19 cellular contexts compared by ENCODE assay signal in genomic region chr12:122244565-122245371, GRCh38. TPM values are rescaled to one million over a fixed set of nuclear protein-coding genes. Genes with fewer than 3 reads are reported as not detected.
DNase-seq lines count a peak whose midpoint lies in the region; ATAC-seq, FAIRE-seq and TF ChIP-seq lines count a peak whose summit lies in the region.
"Had no signal": no experiment of that assay in that cellular context is flagged by ENCODE, and none has a peak within 500 bp of the region (broad histone marks: within the 10 kb centered on the region; RNA-seq: fewer than 3 reads in every experiment).

No MANE protein-coding gene starts in this region.

- DNase-seq in activated CD4-positive, CD25-positive, alpha-beta regulatory T cell treated with anti-CD3 and anti-CD28 coated beads, Interleukin-2, amount 50 U/mL, for 72 hours: no peak
- peak in 3 of 5 experiments; percentile 9 to 92 (median 48) for DNase-seq in T-helper 2 cell
- DNase-seq in activated naive CD8-positive, alpha-beta T cell treated with anti-CD3 and anti-CD28 coated beads for 36 hours: no peak
- peak; percentile 40 for DNase-seq in small intestine
- no peak for DNase-seq in RKO (ENCODE audit: low spot score)
- DNase-seq in chondrocyte (ENCODE audit: low spot score): no peak
- DNase-seq in NCI-H1930 (lab: John Stamatoyannopoulos, UW): no peak
- DNase-seq: activated CD8-positive, alpha-beta memory T cell treated with anti-CD3 and anti-CD28 coated beads for 24 hours; hippocampal formation; left cardiac atrium; NCI-H187; NCI-H524 treated with DMSO at 0.1 percent for 48 hours; RPMI8226; thyroid gland had no signal

- no peak for FAIRE-seq in small intestine (lab: Jason Lieb, UNC)

- H3K4me1 Mint-ChIP-seq in activated naive CD8-positive, alpha-beta T cell treated with anti-CD3 and anti-CD28 coated beads for 36 hours: peaks cover 18% of the 10 kb centered on the region
- H3K4me1 Mint-ChIP-seq in chondrocyte (ENCODE audit: low read depth): no peaks in the 10 kb centered on the region

- peaks cover 0 to 2% of the 10 kb centered on the region in 2 donors for H3K36me3 ChIP-seq in small intestine (ENCODE audit: control insufficient read depth in 2 of 2, insufficient read depth in 2 of 2, low read length in 2 of 2)

- H3K27ac ChIP-seq in small intestine (ENCODE audit: low read depth in 1 of 2, low read length in 1 of 2): peak overlapping the region; percentile 46 to 66
- H3K27ac ChIP-seq: 22Rv1, coronary artery, prostate gland, thyroid gland had no signal

- peaks cover 14% of the 10 kb centered on the region for H3K36me3 Mint-ChIP-seq in activated naive CD8-positive, alpha-beta T cell treated with anti-CD3 and anti-CD28 coated beads for 36 hours
- H3K36me3 Mint-ChIP-seq in chondrocyte (ENCODE audit: low read depth): peaks cover 18% of the 10 kb centered on the region

- H3K27ac Mint-ChIP-seq in activated naive CD8-positive, alpha-beta T cell treated with anti-CD3 and anti-CD28 coated beads for 36 hours: peak overlapping the region; percentile 55
- H3K27ac Mint-ChIP-seq in chondrocyte (ENCODE audit: unreplicated experiment): no peak overlapping the region

- H3K9me3 ChIP-seq in small intestine (ENCODE audit: control insufficient read depth, low read depth): no peaks in the 10 kb centered on the region
- H3K9me3 ChIP-seq: prostate gland, thyroid gland had no signal

- H3K9me3 Mint-ChIP-seq in activated naive CD8-positive, alpha-beta T cell treated with anti-CD3 and anti-CD28 coated beads for 36 hours: no peaks in the 10 kb centered on the region
- H3K9me3 Mint-ChIP-seq in chondrocyte (ENCODE audit: low read depth): no peaks in the 10 kb centered on the region

- no peaks in the 10 kb centered on the region for H3K27me3 Mint-ChIP-seq in activated naive CD8-positive, alpha-beta T cell treated with anti-CD3 and anti-CD28 coated beads for 36 hours
- no peaks in the 10 kb centered on the region for H3K27me3 Mint-ChIP-seq in chondrocyte (ENCODE audit: low read depth)

- peak overlapping the region in 1 of 2 donors; percentile 10 for H3K4me3 ChIP-seq in small intestine (ENCODE audit: low read depth in 1 of 2, low read length in 2 of 2)
- H3K4me3 ChIP-seq: coronary artery, prostate gland, thyroid gland had no signal

- H3K4me1 ChIP-seq in small intestine (ENCODE audit: control insufficient read depth in 2 of 2, insufficient read depth in 1 of 2, low read depth in 1 of 2, low read length in 1 of 2): no peaks in the 10 kb centered on the region
- H3K4me1 ChIP-seq: prostate gland, thyroid gland had no signal

- no peak for TF ChIP-seq CTCF in chondrocyte (IDR thresholded peaks at IDR 0.05)

- peak; percentile 60 to 88 for ATAC-seq in activated CD4-positive, CD25-positive, alpha-beta regulatory T cell treated with anti-CD3 and anti-CD28 coated beads, Interleukin-2, amount 50 U/mL, for 24 hours
- ATAC-seq: esophagus mucosa, left cardiac atrium had no signal

- no peaks in the 10 kb centered on the region for H3K27me3 ChIP-seq in small intestine (ENCODE audit: control insufficient read depth in 2 of 2, insufficient read depth in 2 of 2, low read length in 2 of 2)
- H3K27me3 ChIP-seq: thyroid gland had no signal

- WGBS in small intestine, 3 donors: 30 to 67% (median 54%) methylated on average over 11 of the region's 11 CpGs

- peak overlapping the region; percentile 46 for H3K4me3 Mint-ChIP-seq in activated naive CD8-positive, alpha-beta T cell treated with anti-CD3 and anti-CD28 coated beads for 36 hours
- H3K4me3 Mint-ChIP-seq in chondrocyte (ENCODE audit: unreplicated experiment): no peak overlapping the region

RNA-seq across cellular contexts. Expression of gene DIABLO, which starts 18.9 kb away (rescaled TPM):
- total RNA-seq in activated naive CD8-positive, alpha-beta T cell treated with anti-CD3 and anti-CD28 coated beads for 36 hours: 10 to 100 TPM; 47.9 to 51.7 TPM
- 10 to 100 TPM; 54.6 to 68.4 (median 61.1) TPM for polyA plus RNA-seq in small intestine
- 47.7 to 51.1 TPM (median 49.9 TPM) in 3 replicates for total RNA-seq in chondrocyte

RNA-seq across cellular contexts. Expression of gene VPS33A, which starts 21.5 kb away (rescaled TPM):
- total RNA-seq in activated naive CD8-positive, alpha-beta T cell treated with anti-CD3 and anti-CD28 coated beads for 36 hours: 10 to 100 TPM; 34.5 to 35.7 TPM
- polyA plus RNA-seq in small intestine: 10 to 100 TPM in 2 of 3 donors, 1 to 10 TPM in 1; 9.4 to 18.6 (median 14.6) TPM
- total RNA-seq in chondrocyte: 16.9 to 21.8 TPM (median 20.2 TPM) in 3 replicates

RNA-seq across cellular contexts. Expression of gene B3GNT4, which starts 41.3 kb away (rescaled TPM):
- total RNA-seq in activated naive CD8-positive, alpha-beta T cell treated with anti-CD3 and anti-CD28 coated beads for 36 hours: 1 to 10 TPM in 1 of 2 experiments, under 1 TPM in 1; 0.92 to 1.6 TPM
- polyA plus RNA-seq in small intestine: under 1 TPM; 0.27 to 0.70 (median 0.45) TPM
- 0.22 to 1.0 TPM (median 0.77 TPM) in 3 replicates for total RNA-seq in chondrocyte
- total RNA-seq: left cardiac atrium had no signal

Comparison
In these comparisons a context has a peak if more than half of its experiments do, and no peak if none do; other contexts are left out.
1. DNase-seq: peak in T-helper 2 cell (3 of 5) and small intestine (single experiment); none in activated CD4-positive, CD25-positive, alpha-beta regulatory T cell treated with anti-CD3 and anti-CD28 coated beads, Interleukin-2, amount 50 U/mL, for 72 hours (single experiment), activated naive CD8-positive, alpha-beta T cell treated with anti-CD3 and anti-CD28 coated beads for 36 hours (single experiment), RKO (single experiment), chondrocyte (single experiment) and NCI-H1930 (0 of 2).